ENCODE assay signal across 8 cellular contexts in genomic region chr16:28623172-28623711, GRCh38. TPM values are rescaled to one million over a fixed set of nuclear protein-coding genes. Genes with fewer than 3 reads are reported as not detected.
A peak's percentile ranks its signal among the peaks of the same experiment; 100 is the strongest.
DNase-seq lines count a peak whose midpoint lies in the region; ATAC-seq and TF ChIP-seq lines count a peak whose summit lies in the region.

No MANE protein-coding gene starts in this region.

- CTCF ChIA-PET in mammary epithelial cell (lab: Charles Lee; ENCODE audit: low non-redundant PET), result no interaction called here

- no peaks in the 10 kb centered on the region for H3K27me3 ChIP-seq in CD4-positive, CD25-positive, alpha-beta regulatory T cell (ENCODE audit: control insufficient read depth, insufficient read depth, low read length)
- H3K27me3 ChIP-seq in mammary epithelial cell (ENCODE audit: insufficient read depth, low read length) (no peaks in the 10 kb centered on the region), muscle layer of duodenum (ENCODE audit: low read depth, low read length) (no peaks in the 10 kb centered on the region)

- peak; percentile 38 to 82 (median 70) for DNase-seq in CD4-positive, CD25-positive, alpha-beta regulatory T cell
- DNase-seq in NB4 (ENCODE audit: low read depth) (peak; percentile 78), mammary epithelial cell (peak; percentile 39), EL (no peak)
- DNase-seq in activated CD4-positive, CD25-positive, alpha-beta regulatory T cell treated with anti-CD3 and anti-CD28 coated beads, Interleukin-2, amount 50 U/mL, for 16 hours (ENCODE audit: low read depth, low spot score), result peak; percentile 17
- DNase-seq in stimulated activated naive B cell treated with anti-CD40 and anti-IgM and Interleukin-4, amounts not matched to agents 10 μg/mL and 1 μg/mL and 100 μg/mL, for 72 hours, result peak; percentile 43

- no peaks in the 10 kb centered on the region for H3K36me3 ChIP-seq in CD4-positive, CD25-positive, alpha-beta regulatory T cell (ENCODE audit: control insufficient read depth, insufficient read depth, low read length)
- H3K36me3 ChIP-seq in mammary epithelial cell (ENCODE audit: insufficient read depth, low read length) (peaks cover 13% of the 10 kb centered on the region), muscle layer of duodenum (ENCODE audit: control insufficient read depth in 1 of 2, insufficient read depth in 2 of 2, low read length in 2 of 2) (no peaks in the 10 kb centered on the region)

- peaks cover 7 to 30% (median 18%) of the 10 kb centered on the region in 4 donors for H3K4me1 Mint-ChIP-seq in CD4-positive, CD25-positive, alpha-beta regulatory T cell
- peaks cover 4 to 23% of the 10 kb centered on the region in 2 donors for H3K4me1 Mint-ChIP-seq in stimulated activated naive B cell treated with anti-CD40 and anti-IgM and Interleukin-4, amounts not matched to agents 10 μg/mL and 1 μg/mL and 100 μg/mL, for 72 hours

- no peak overlapping the region for H3K4me3 ChIP-seq in CD4-positive, CD25-positive, alpha-beta regulatory T cell (ENCODE audit: low read depth, low read length)
- H3K4me3 ChIP-seq in NB4 (ENCODE audit: low read depth, low read length) (peak overlapping the region; percentile 71), mammary epithelial cell (replicated peaks in 1 of 3; ENCODE audit: insufficient read depth in 1 of 3, low read depth in 2 of 3, low read length in 3 of 3) (peak overlapping the region; percentile 57 to 70 (median 60)), muscle layer of duodenum (ENCODE audit: low read depth in 1 of 2, low read length in 2 of 2) (peak overlapping the region; percentile 37 to 62)

- in situ Hi-C loops in mammary epithelial cell (cut with MboI; ENCODE audit: low sequenced_read_pairs in 2 of 2), result no loop called here

- no peaks in the 10 kb centered on the region for H3K9me3 ChIP-seq in CD4-positive, CD25-positive, alpha-beta regulatory T cell (ENCODE audit: control insufficient read depth in 2 of 2, low read length in 2 of 2)
- H3K9me3 ChIP-seq in mammary epithelial cell (replicated peaks; ENCODE audit: insufficient read depth, low read length), result no peaks in the 10 kb centered on the region
- no peaks in the 10 kb centered on the region for H3K9me3 ChIP-seq in muscle layer of duodenum (ENCODE audit: control insufficient read depth in 1 of 2, low read length in 2 of 2)

- no peak overlapping the region for H3K9ac ChIP-seq in mammary epithelial cell (ENCODE audit: insufficient read depth, low read length)

- dilution Hi-C loops in mammary epithelial cell (cut with HindIII; ENCODE audit: low sequenced_read_pairs), result no loop called here

- peak overlapping the region; percentile 97 for H2AFZ ChIP-seq in mammary epithelial cell (ENCODE audit: low read depth, low read length)

- H3K4me3 Mint-ChIP-seq in CD4-positive, CD25-positive, alpha-beta regulatory T cell, result peak overlapping the region; percentile 70 to 93 (median 86)
- peak overlapping the region; percentile 80 to 85 for H3K4me3 Mint-ChIP-seq in stimulated activated naive B cell treated with anti-CD40 and anti-IgM and Interleukin-4, amounts not matched to agents 10 μg/mL and 1 μg/mL and 100 μg/mL, for 72 hours

- peak; percentile 92 to 96 for ATAC-seq in CD4-positive, CD25-positive, alpha-beta regulatory T cell (ENCODE audit: low read depth in 2 of 2)
- ATAC-seq in stimulated activated naive B cell treated with anti-CD40 and anti-IgM and Interleukin-4, amounts not matched to agents 10 μg/mL and 1 μg/mL and 100 μg/mL, for 72 hours (replicated peaks), result peak; percentile 91 to 94
- no peak for ATAC-seq in GM21576 (IDR thresholded peaks at IDR 0.05; ENCODE audit: unreplicated experiment)

- H3K4me1 ChIP-seq in CD4-positive, CD25-positive, alpha-beta regulatory T cell (ENCODE audit: control insufficient read depth, insufficient read depth, low read length, poor library complexity, severe bottlenecking), result peaks cover 10% of the 10 kb centered on the region
- H3K4me1 ChIP-seq in mammary epithelial cell (ENCODE audit: insufficient read depth, low read length), result peaks cover 3% of the 10 kb centered on the region
- H3K4me1 ChIP-seq in muscle layer of duodenum (ENCODE audit: control insufficient read depth in 1 of 2, insufficient read depth in 2 of 2, low read length in 2 of 2), result no peaks in the 10 kb centered on the region

- BruUV-seq in mammary epithelial cell (replicated peaks; lab: Mats Ljungman, UMichigan), result no TSS peak

- peaks cover 5% of the 10 kb centered on the region for H3K27me3 Mint-ChIP-seq in CD4-positive, CD25-positive, alpha-beta regulatory T cell
- H3K27me3 Mint-ChIP-seq in stimulated activated naive B cell treated with anti-CD40 and anti-IgM and Interleukin-4, amounts not matched to agents 10 μg/mL and 1 μg/mL and 100 μg/mL, for 72 hours, result peaks cover 0 to 22% of the 10 kb centered on the region in 2 donors

- WGBS in mammary epithelial cell (ENCODE audit: low coverage, missing lambda C conversion rate), result 2% methylated on average over 25 of the region's 68 CpGs

- intact Hi-C loops in mammary epithelial cell (cut with micrococcal nuclease), result no loop called here

- peak overlapping the region; percentile 97 for H3K4me2 ChIP-seq in mammary epithelial cell (ENCODE audit: insufficient read depth, low read depth, low read length)

- peaks cover 3% of the 10 kb centered on the region for H3K79me2 ChIP-seq in mammary epithelial cell (ENCODE audit: insufficient read depth, low read length)

- TF ChIP-seq CTCF in NB4 (IDR thresholded peaks at IDR 0.05; ENCODE audit: low read depth, low read length), result no peak
- TF ChIP-seq CTCF in mammary epithelial cell (conservative IDR thresholded peaks at IDR 0.05 in 1 of 2, IDR thresholded peaks at IDR 0.05 in 1 of 2; ENCODE audit: extremely low read depth in 1 of 2, insufficient read depth in 1 of 2, low read depth in 1 of 2, low read length in 2 of 2), result no peak

- H4K20me1 ChIP-seq in mammary epithelial cell (ENCODE audit: insufficient read depth, low read length), result no peaks in the 10 kb centered on the region

- H3K27ac ChIP-seq in CD4-positive, CD25-positive, alpha-beta regulatory T cell (ENCODE audit: insufficient read depth, low read length, poor library complexity, severe bottlenecking), result no peak overlapping the region
- no peak overlapping the region for H3K27ac ChIP-seq in mammary epithelial cell (ENCODE audit: insufficient read depth, low read depth, low read length)
- no peak overlapping the region for H3K27ac ChIP-seq in muscle layer of duodenum (ENCODE audit: low read length)

- TF ChIP-seq POLR2A in NB4 (IDR thresholded peaks at IDR 0.05; ENCODE audit: extremely low read depth, insufficient read length), result peak; percentile 37

- peaks cover 4% of the 10 kb centered on the region for H3K36me3 Mint-ChIP-seq in CD4-positive, CD25-positive, alpha-beta regulatory T cell
- no peaks in the 10 kb centered on the region for H3K36me3 Mint-ChIP-seq in stimulated activated naive B cell treated with anti-CD40 and anti-IgM and Interleukin-4, amounts not matched to agents 10 μg/mL and 1 μg/mL and 100 μg/mL, for 72 hours

- peak overlapping the region in 1 of 3 donors; percentile 86 for H3K27ac Mint-ChIP-seq in CD4-positive, CD25-positive, alpha-beta regulatory T cell
- peak overlapping the region; percentile 31 for H3K27ac Mint-ChIP-seq in stimulated activated naive B cell treated with anti-CD40 and anti-IgM and Interleukin-4, amounts not matched to agents 10 μg/mL and 1 μg/mL and 100 μg/mL, for 72 hours

- peaks cover 0 to 6% (median 0%) of the 10 kb centered on the region in 7 donors for H3K9me3 Mint-ChIP-seq in CD4-positive, CD25-positive, alpha-beta regulatory T cell
- H3K9me3 Mint-ChIP-seq in stimulated activated naive B cell treated with anti-CD40 and anti-IgM and Interleukin-4, amounts not matched to agents 10 μg/mL and 1 μg/mL and 100 μg/mL, for 72 hours, result no peaks in the 10 kb centered on the region

RNA-seq across cellular contexts. Expression of gene SULT1A1, which starts 13.4 kb away (rescaled TPM):
- 8.6 TPM for total RNA-seq in CD4-positive, CD25-positive, alpha-beta regulatory T cell
- 10 to 100 TPM in 2 of 4 donors, 1 to 10 TPM in 2; 6.4 to 19.2 (median 10.2) TPM for polyA plus RNA-seq in CD4-positive, CD25-positive, alpha-beta regulatory T cell
- 1 to 10 TPM; 5.7 to 6.6 TPM for total RNA-seq in mammary epithelial cell
- 5.5 TPM for polyA plus RNA-seq in mammary epithelial cell
- polyA minus RNA-seq in mammary epithelial cell, result 3.2 TPM

RNA-seq across cellular contexts. Expression of gene NPIPB8, which starts 14.6 kb away (rescaled TPM):
- 1.1 TPM for total RNA-seq in CD4-positive, CD25-positive, alpha-beta regulatory T cell
- polyA plus RNA-seq in CD4-positive, CD25-positive, alpha-beta regulatory T cell, result not detected
- under 1 TPM; 0.50 to 0.82 TPM for total RNA-seq in mammary epithelial cell
- polyA plus RNA-seq in mammary epithelial cell, result not detected
- not detected for polyA minus RNA-seq in mammary epithelial cell

RNA-seq across cellular contexts. Expression of gene SULT1A2, which starts 26.4 kb away (rescaled TPM):
- 0.39 TPM for total RNA-seq in CD4-positive, CD25-positive, alpha-beta regulatory T cell
- not detected for polyA plus RNA-seq in CD4-positive, CD25-positive, alpha-beta regulatory T cell
- under 1 TPM; 0.40 to 0.67 TPM for total RNA-seq in mammary epithelial cell
- polyA plus RNA-seq in mammary epithelial cell, result 0.42 TPM
- not detected for polyA minus RNA-seq in mammary epithelial cell
